ENCODE assay signal across 16 cellular contexts in the genomic region with DNA sequence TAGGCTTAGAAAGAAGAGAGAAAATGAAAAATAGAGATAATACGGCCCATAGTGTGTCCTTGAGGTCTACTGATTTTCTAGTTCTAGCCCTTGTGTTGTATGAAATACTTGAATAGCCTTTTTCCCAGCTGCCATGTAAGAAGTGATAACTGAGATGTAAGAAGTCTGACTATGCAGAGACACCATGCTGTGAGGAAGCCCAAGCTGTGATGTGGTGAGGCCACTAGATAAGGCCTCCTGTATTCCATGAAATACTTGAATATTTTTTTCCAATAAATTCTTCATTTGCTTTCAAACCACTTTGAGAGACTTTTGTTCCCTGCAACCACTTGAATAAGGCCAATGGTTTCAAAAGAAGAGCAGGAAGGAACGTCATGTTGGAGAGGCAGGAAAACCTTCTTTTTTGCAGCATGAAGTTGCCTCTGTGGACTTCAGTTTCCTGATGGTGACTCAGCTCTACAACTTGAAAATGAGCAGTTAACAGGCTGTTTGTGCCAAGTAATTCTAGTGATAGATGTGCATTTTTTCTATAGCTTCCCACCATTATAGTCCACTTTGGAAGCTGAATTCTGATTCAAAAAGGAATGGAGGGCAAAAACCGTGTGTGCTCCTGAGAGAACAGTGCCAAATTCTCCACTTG. TPM values are rescaled to one million over a fixed set of nuclear protein-coding genes. Genes with fewer than 3 reads are reported as not detected.
"Had no signal": no experiment of that assay in that cellular context is flagged by ENCODE, and none has a peak within 500 bp of the region (broad histone marks: within the 10 kb centered on the region; RNA-seq: fewer than 3 reads in every experiment).

No MANE protein-coding gene starts in this region.

- ATAC-seq: right lobe of liver; stimulated activated naive B cell treated with anti-CD40 and anti-IgM and Interleukin-4, amounts not matched to agents 10 μg/mL and 1 μg/mL and 100 μg/mL, for 72 hours had no signal

- H3K4me1 Mint-ChIP-seq: nephron had no signal

- DNase-seq: activated CD4-positive, alpha-beta memory T cell treated with anti-CD3 and anti-CD28 coated beads for 36 hours; activated CD4-positive, CD25-positive, alpha-beta regulatory T cell treated with anti-CD3 and anti-CD28 coated beads, Interleukin-2, amount 50 U/mL, for 72 hours; activated gamma-delta T cell treated with Interleukin-2 at 50 U/mL for 16 hours; activated naive CD8-positive, alpha-beta T cell treated with anti-CD3 and anti-CD28 coated beads, Interleukin-2, amount 10 ng/mL, durations not matched to agents 7 days and 5 days; activated T-cell treated with anti-CD3 and anti-CD28 coated beads, Interleukin-2, amount 50 U/mL, for 48 hours; aorta; caudate nucleus; erythroblast; mesenchymal stem cell; right lobe of liver; stimulated activated naive B cell treated with anti-CD40 and anti-IgM and Interleukin-4, amounts not matched to agents 10 μg/mL and 1 μg/mL and 100 μg/mL, for 72 hours; trophoblast cell had no signal

- H3K36me3 ChIP-seq: prostate gland, right lobe of liver had no signal

- H3K27me3 Mint-ChIP-seq: activated CD4-positive, alpha-beta memory T cell treated with anti-CD3 and anti-CD28 coated beads for 36 hours; activated naive CD8-positive, alpha-beta T cell treated with anti-CD3 and anti-CD28 coated beads, Interleukin-2, amount 10 ng/mL, durations not matched to agents 7 days and 5 days; dendritic cell treated with granulocyte-macrophage colony-stimulating factor and Interleukin-4, amounts not matched to agents 40 ng/mL and 50 ng/mL, for 4 days had no signal

- H3K27me3 ChIP-seq: right lobe of liver had no signal

- H3K27ac Mint-ChIP-seq: activated CD4-positive, alpha-beta memory T cell treated with anti-CD3 and anti-CD28 coated beads for 36 hours; activated naive CD8-positive, alpha-beta T cell treated with anti-CD3 and anti-CD28 coated beads, Interleukin-2, amount 10 ng/mL, durations not matched to agents 7 days and 5 days; dendritic cell treated with granulocyte-macrophage colony-stimulating factor and Interleukin-4, amounts not matched to agents 40 ng/mL and 50 ng/mL, for 4 days; nephron; stimulated activated naive B cell treated with anti-CD40 and anti-IgM and Interleukin-4, amounts not matched to agents 10 μg/mL and 1 μg/mL and 100 μg/mL, for 72 hours had no signal

- H3K4me1 ChIP-seq: prostate gland, right lobe of liver had no signal

- H3K27ac ChIP-seq: prostate gland, right lobe of liver had no signal

- H3K4me3 ChIP-seq: prostate gland, right lobe of liver had no signal

- H3K4me3 Mint-ChIP-seq: activated CD4-positive, alpha-beta memory T cell treated with anti-CD3 and anti-CD28 coated beads for 36 hours; activated naive CD8-positive, alpha-beta T cell treated with anti-CD3 and anti-CD28 coated beads, Interleukin-2, amount 10 ng/mL, durations not matched to agents 7 days and 5 days; dendritic cell treated with granulocyte-macrophage colony-stimulating factor and Interleukin-4, amounts not matched to agents 40 ng/mL and 50 ng/mL, for 4 days; nephron; stimulated activated naive B cell treated with anti-CD40 and anti-IgM and Interleukin-4, amounts not matched to agents 10 μg/mL and 1 μg/mL and 100 μg/mL, for 72 hours had no signal

- H3K9me3 ChIP-seq: prostate gland had no signal

RNA-seq across cellular contexts. Expression of a gene that starts 25.5 kb away (rescaled TPM):
- total RNA-seq: activated naive CD8-positive, alpha-beta T cell treated with anti-CD3 and anti-CD28 coated beads, Interleukin-2, amount 10 ng/mL, durations not matched to agents 7 days and 5 days; aorta; omental fat pad; right lobe of liver had no signal
